In genomic region chr13:28744656-28745055, GRCh38 we compare ENCODE assay signal across 1 cellular context.
TF ChIP-seq lines count a peak whose summit lies in the region.

No MANE protein-coding gene starts in this region.

TF ChIP-seq in IMR-90, 13 proteins besides CTCF, POLR2A, EP300 and RAD21 (continued from another document):
- TF ChIP-seq CHD1 (IDR thresholded peaks at IDR 0.05; ENCODE audit: low read depth, low read length): no peak
